ENCODE assay signal across 20 cellular contexts in genomic region chr12:106141452-106141851, GRCh38. TPM values are rescaled to one million over a fixed set of nuclear protein-coding genes. Genes with fewer than 3 reads are reported as not detected.
DNase-seq lines count a peak whose midpoint lies in the region; ATAC-seq, FAIRE-seq and TF ChIP-seq lines count a peak whose summit lies in the region.
"Had no signal": no experiment of that assay in that cellular context is flagged by ENCODE, and none has a peak within 500 bp of the region (broad histone marks: within the 10 kb centered on the region; RNA-seq: fewer than 3 reads in every experiment).

No MANE protein-coding gene starts in this region.

- peaks cover 70% of the 10 kb centered on the region for H3K4me1 Mint-ChIP-seq in neural crest cell
- H3K4me1 Mint-ChIP-seq in activated CD8-positive, alpha-beta T cell treated with anti-CD3 and anti-CD28 coated beads, Interleukin-2, amount 10 ng/mL, durations not matched to agents 7 days and 5 days (ENCODE audit: low read depth), result no peaks in the 10 kb centered on the region
- H3K4me1 Mint-ChIP-seq: activated CD8-positive, alpha-beta memory T cell treated with anti-CD3 and anti-CD28 coated beads, Interleukin-2, amount 10 ng/mL, durations not matched to agents 7 days and 5 days had no signal

- intact Hi-C loops in prostate gland (cut with DNase I), result no loop called here

- H3K4me3 ChIP-seq in A549 (no peak overlapping the region), HUES64 (ENCODE audit: low read length) (peak overlapping the region; percentile 9; the same call in 1 of the 2 replicates), fibroblast of the aortic adventitia (ENCODE audit: low read depth, low read length) (no peak overlapping the region), prostate gland (no peak overlapping the region)
- H3K4me3 ChIP-seq: body of pancreas, upper lobe of right lung had no signal

- no peak for TF ChIP-seq CTCF in A549 (IDR thresholded peaks at IDR 0.05)
- no peak for TF ChIP-seq CTCF in fibroblast of the aortic adventitia (IDR thresholded peaks at IDR 0.05; ENCODE audit: insufficient read depth, low read length)
- no peak for TF ChIP-seq CTCF in neural crest cell (conservative IDR thresholded peaks at IDR 0.05)
- TF ChIP-seq CTCF in prostate gland (IDR thresholded peaks at IDR 0.05), result no peak
- TF ChIP-seq CTCF in GM20000 (IDR thresholded peaks at IDR 0.05; ENCODE audit: extremely low read depth, missing control alignments), result no peak

- TF ChIP-seq EP300 in A549 (IDR thresholded peaks at IDR 0.05), result no peak

- H3K36me3 Mint-ChIP-seq in neural crest cell (ENCODE audit: low read depth), result peaks cover 5% of the 10 kb centered on the region
- H3K36me3 Mint-ChIP-seq in activated CD8-positive, alpha-beta T cell treated with anti-CD3 and anti-CD28 coated beads, Interleukin-2, amount 10 ng/mL, durations not matched to agents 7 days and 5 days (ENCODE audit: low read depth), result no peaks in the 10 kb centered on the region

- CTCF ChIA-PET in A549 (lab: Yijun Ruan, JAX), result interaction anchor here (0.8 to 10.0 kb wide), 3 partner anchors 9 to 216 kb away, joined by 3 to 112 read pairs (median 4); partner anchors contain the start of gene POLR3B
- CTCF ChIA-PET in activated CD8-positive, alpha-beta T cell treated with anti-CD3 and anti-CD28 coated beads, Interleukin-2, amount 10 ng/mL, durations not matched to agents 7 days and 5 days (lab: Charles Lee), result no interaction called here

- H3K36me3 ChIP-seq in HUES64 (ENCODE audit: insufficient read depth, low read length) (no peaks in the 10 kb centered on the region), prostate gland (no peaks in the 10 kb centered on the region)
- H3K36me3 ChIP-seq: upper lobe of right lung had no signal

- H3K4me1 ChIP-seq in A549, result peaks cover 42% of the 10 kb centered on the region; the same call in 2 of the 3 replicates
- H3K4me1 ChIP-seq in HUES64 (ENCODE audit: insufficient read depth, low read length), result peaks cover 34% of the 10 kb centered on the region
- H3K4me1 ChIP-seq in prostate gland (replicated peaks), result no peaks in the 10 kb centered on the region

- H3K27ac ChIP-seq in A549 (no peak overlapping the region), HUES64 (ENCODE audit: low read depth, low read length) (no peak overlapping the region; the same call in 1 of the 2 replicates), prostate gland (no peak overlapping the region)
- H3K27ac ChIP-seq: body of pancreas, upper lobe of right lung had no signal

- no peak overlapping the region for H3K9ac ChIP-seq in HUES64 (ENCODE audit: low read depth, low read length)

- H3K27me3 ChIP-seq in HUES64 (ENCODE audit: insufficient read depth, low read length) (peaks cover 16% of the 10 kb centered on the region), prostate gland (replicated peaks; ENCODE audit: insufficient read depth) (no peaks in the 10 kb centered on the region)
- H3K27me3 ChIP-seq: body of pancreas had no signal

- FAIRE-seq in A549 (lab: Jason Lieb, UNC), result no peak
- FAIRE-seq: H54 had no signal

- TF ChIP-seq POLR2A in A549 (IDR thresholded peaks at IDR 0.05; ENCODE audit: low read length) (no peak), prostate gland (IDR thresholded peaks at IDR 0.05) (no peak)

- H3K9me3 Mint-ChIP-seq in neural crest cell, result no peaks in the 10 kb centered on the region
- H3K9me3 Mint-ChIP-seq in activated CD8-positive, alpha-beta T cell treated with anti-CD3 and anti-CD28 coated beads, Interleukin-2, amount 10 ng/mL, durations not matched to agents 7 days and 5 days (ENCODE audit: insufficient read depth), result no peaks in the 10 kb centered on the region
- H3K9me3 Mint-ChIP-seq: activated B cell treated with CpG ODN at 0.5 μM for 24 hours had no signal

- H3K9me3 ChIP-seq in A549, result no peaks in the 10 kb centered on the region
- no peaks in the 10 kb centered on the region for H3K9me3 ChIP-seq in HUES64 (ENCODE audit: insufficient read depth, low read depth, low read length)
- H3K9me3 ChIP-seq in prostate gland, result no peaks in the 10 kb centered on the region
- H3K9me3 ChIP-seq: body of pancreas, Caco-2, upper lobe of right lung had no signal

- no peak for ATAC-seq in A549
- no peak for ATAC-seq in activated CD8-positive, alpha-beta T cell treated with anti-CD3 and anti-CD28 coated beads, Interleukin-2, amount 10 ng/mL, durations not matched to agents 7 days and 5 days
- ATAC-seq: activated CD8-positive, alpha-beta memory T cell treated with anti-CD3 and anti-CD28 coated beads, Interleukin-2, amount 10 ng/mL, durations not matched to agents 7 days and 5 days; body of pancreas; upper lobe of right lung had no signal

- no peak for TF ChIP-seq RAD21 in A549 (conservative IDR thresholded peaks at IDR 0.05 in 1 of 2, IDR thresholded peaks at IDR 0.05 in 1 of 2)

- POLR2A ChIA-PET in A549 (lab: Yijun Ruan, JAX), result no interaction called here
- POLR2A ChIA-PET in activated CD8-positive, alpha-beta T cell treated with anti-CD3 and anti-CD28 coated beads, Interleukin-2, amount 10 ng/mL, durations not matched to agents 7 days and 5 days (lab: Charles Lee), result no interaction called here

- peak overlapping the region; percentile 94 for H3K4me3 Mint-ChIP-seq in neural crest cell
- H3K4me3 Mint-ChIP-seq in activated CD8-positive, alpha-beta T cell treated with anti-CD3 and anti-CD28 coated beads, Interleukin-2, amount 10 ng/mL, durations not matched to agents 7 days and 5 days, result no peak overlapping the region
- H3K4me3 Mint-ChIP-seq: activated B cell treated with CpG ODN at 0.5 μM for 24 hours; activated CD8-positive, alpha-beta memory T cell treated with anti-CD3 and anti-CD28 coated beads, Interleukin-2, amount 10 ng/mL, durations not matched to agents 7 days and 5 days had no signal

- no peak for DNase-seq in A549 (ENCODE audit: low read depth in 1 of 2, low spot score in 1 of 2)
- DNase-seq in fibroblast of the aortic adventitia (ENCODE audit: low read depth), result peak; percentile 39
- DNase-seq in neural crest cell (ENCODE audit: low read depth, low spot score), result no peak
- no peak for DNase-seq in NCI-H1048 (lab: John Stamatoyannopoulos, UW)
- DNase-seq in prostate gland (ENCODE audit: low spot score), result no peak
- no peak for DNase-seq in GM20000 (ENCODE audit: low spot score)
- DNase-seq in activated CD8-positive, alpha-beta T cell treated with anti-CD3 and anti-CD28 coated beads, Interleukin-2, amount 10 ng/mL, durations not matched to agents 7 days and 5 days, result no peak
- DNase-seq: ACHN; activated B cell treated with CpG ODN at 0.5 μM for 24 hours; activated CD8-positive, alpha-beta memory T cell treated with anti-CD3 and anti-CD28 coated beads, Interleukin-2, amount 10 ng/mL, durations not matched to agents 7 days and 5 days; activated naive CD4-positive, alpha-beta T cell; body of pancreas; Caco-2; effector CD4-positive, alpha-beta T cell; KG1; NCI-H1417 treated with DMSO at 0.1 percent for 48 hours; stimulated activated CD4-positive, alpha-beta T cell treated with anti-CD3 and anti-CD28 coated beads, Interleukin-1b, Interleukin-23, amount 100 ng/mL, for 48 hours; upper lobe of right lung had no signal

- H3K27ac Mint-ChIP-seq in neural crest cell (ENCODE audit: unreplicated experiment), result no peak overlapping the region
- H3K27ac Mint-ChIP-seq in activated CD8-positive, alpha-beta T cell treated with anti-CD3 and anti-CD28 coated beads, Interleukin-2, amount 10 ng/mL, durations not matched to agents 7 days and 5 days, result no peak overlapping the region
- H3K27ac Mint-ChIP-seq: activated B cell treated with CpG ODN at 0.5 μM for 24 hours; activated CD8-positive, alpha-beta memory T cell treated with anti-CD3 and anti-CD28 coated beads, Interleukin-2, amount 10 ng/mL, durations not matched to agents 7 days and 5 days had no signal

- WGBS in A549 (ENCODE audit: missing lambda C conversion rate), result 79% methylated on average over 3 of the region's 3 CpGs
- 74% methylated on average over 3 of the region's 3 CpGs for WGBS in HUES64
- WGBS in prostate gland, result 63% methylated on average over 3 of the region's 3 CpGs

- H3K4me2 ChIP-seq in A549, result peak overlapping the region; percentile 93; the same call in 1 of the 3 replicates

- H3K27me3 Mint-ChIP-seq in neural crest cell (ENCODE audit: low read depth), result peaks cover 2% of the 10 kb centered on the region
- H3K27me3 Mint-ChIP-seq in activated CD8-positive, alpha-beta T cell treated with anti-CD3 and anti-CD28 coated beads, Interleukin-2, amount 10 ng/mL, durations not matched to agents 7 days and 5 days (ENCODE audit: low read depth), result peaks cover 47% of the 10 kb centered on the region

TF ChIP-seq in A549, 52 proteins besides CTCF, POLR2A, EP300 and RAD21 (continues in another document):
- TF ChIP-seq NFE2L2 (conservative IDR thresholded peaks at IDR 0.05; ENCODE audit: low read length), result no peak
- TF ChIP-seq FOSL2 (IDR thresholded peaks at IDR 0.05), result no peak
- no peak for TF ChIP-seq FOSL2 (CRISPR knock-in tag; IDR thresholded peaks at IDR 0.05)
- TF ChIP-seq EHF (CRISPR knock-in tag; IDR thresholded peaks at IDR 0.05), result no peak
- TF ChIP-seq NR3C1 (IDR thresholded peaks at IDR 0.05), result no peak
- no peak for TF ChIP-seq HOXB13 (CRISPR knock-in tag; IDR thresholded peaks at IDR 0.05; ENCODE audit: low read depth)
- TF ChIP-seq HMGXB4 (CRISPR knock-in tag; IDR thresholded peaks at IDR 0.05; ENCODE audit: borderline replicate concordance), result no peak

RNA-seq across cellular contexts. Expression of gene NUAK1, which starts 2.7 kb away (rescaled TPM):
- 22.3 and 25.4 TPM in 2 replicates for polyA plus RNA-seq in A549 (2011; rRNA removed)
- 10.1 and 12.6 TPM in 2 replicates for polyA plus RNA-seq in A549 (2012; cell fraction: cytosol; rRNA removed)
- polyA plus RNA-seq in A549 (2012; cell fraction: nucleus; rRNA removed), result 15.0 and 19.7 TPM in 2 replicates
- polyA plus RNA-seq in A549 (2017; fragmentation: RNase III; extraction: RNeasy Plus Mini Kit Qiagen cat#74134 plus additional on column Dnase treatment), result 18.1 to 23.5 TPM (median 20.8 TPM) in 3 replicates
- 36.7 and 38.4 TPM in 2 replicates for polyA minus RNA-seq in A549 (2011; rRNA and poly(A)+ RNA removed)
- polyA plus RNA-seq in HUES64 (2013, experiment 1 of 2), result 9.7 TPM
- polyA plus RNA-seq in HUES64 (2013, experiment 2 of 2), result 8.9 TPM
- 3.0 and 8.3 TPM in 2 replicates for total RNA-seq in fibroblast of the aortic adventitia (ENCODE audit: low replicate concordance)
- total RNA-seq in neural crest cell, result 35.3 and 35.6 TPM in 2 replicates
- 10 to 100 TPM in 1 of 2 donors, 1 to 10 TPM in 1; 9.6 to 16.0 TPM for total RNA-seq in prostate gland
- not detected for total RNA-seq in activated CD8-positive, alpha-beta T cell treated with anti-CD3 and anti-CD28 coated beads, Interleukin-2, amount 10 ng/mL, durations not matched to agents 7 days and 5 days
- total RNA-seq: activated B cell treated with CpG ODN at 0.5 μM for 24 hours; activated CD8-positive, alpha-beta memory T cell treated with anti-CD3 and anti-CD28 coated beads, Interleukin-2, amount 10 ng/mL, durations not matched to agents 7 days and 5 days had no signal
